15 cellular contexts compared by ENCODE assay signal in the genomic region with DNA sequence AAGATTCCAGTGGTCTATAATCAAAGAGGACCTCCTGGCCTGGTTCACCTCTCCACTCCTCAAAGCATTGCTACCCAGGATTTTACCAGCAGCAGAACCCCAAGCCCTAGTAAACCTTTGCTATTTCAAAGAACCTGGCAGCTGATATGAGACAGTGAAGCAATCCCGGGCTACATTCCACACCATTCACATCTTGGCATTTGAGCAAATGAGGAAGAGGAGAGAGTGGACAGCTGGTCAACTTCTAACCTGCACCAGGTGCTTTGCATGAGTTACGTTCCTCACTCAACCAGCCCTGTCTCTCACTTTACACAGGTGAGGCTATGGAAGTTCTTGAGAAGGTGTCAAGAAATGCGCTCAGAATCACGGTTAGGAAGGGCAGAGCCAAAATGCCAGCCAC. TPM values are rescaled to one million over a fixed set of nuclear protein-coding genes. Genes with fewer than 3 reads are reported as not detected.
A peak's percentile ranks its signal among the peaks of the same experiment; 100 is the strongest.
DNase-seq lines count a peak whose midpoint lies in the region; ATAC-seq and TF ChIP-seq lines count a peak whose summit lies in the region.
"Had no signal": no experiment of that assay in that cellular context is flagged by ENCODE, and none has a peak within 500 bp of the region (broad histone marks: within the 10 kb centered on the region; RNA-seq: fewer than 3 reads in every experiment).

No MANE protein-coding gene starts in this region.

- no peak overlapping the region for H3K4me3 ChIP-seq in CD8-positive, alpha-beta T cell (ENCODE audit: low read depth, low read length)
- H3K4me3 ChIP-seq in esophagus muscularis mucosa, result peak overlapping the region; percentile 54 to 67 (median 56)
- no peak overlapping the region for H3K4me3 ChIP-seq in mucosa of descending colon

- TF ChIP-seq CTCF in CD8-positive, alpha-beta T cell (IDR thresholded peaks at IDR 0.05), result no peak
- TF ChIP-seq CTCF in esophagus muscularis mucosa (IDR thresholded peaks at IDR 0.05), result no peak
- no peak for TF ChIP-seq CTCF in mucosa of descending colon (IDR thresholded peaks at IDR 0.05)

- TF ChIP-seq EP300 in esophagus muscularis mucosa (IDR thresholded peaks at IDR 0.05), result no peak

- peaks cover 7% of the 10 kb centered on the region for H3K27me3 ChIP-seq in CD8-positive, alpha-beta T cell (ENCODE audit: insufficient read depth, low read length)
- peaks cover 0 to 9% (median 0%) of the 10 kb centered on the region in 4 donors for H3K27me3 ChIP-seq in esophagus muscularis mucosa

- no peaks in the 10 kb centered on the region for H3K36me3 ChIP-seq in CD8-positive, alpha-beta T cell (ENCODE audit: insufficient read depth, low read length)
- H3K36me3 ChIP-seq in esophagus muscularis mucosa (peaks cover 0 to 4% (median 0%) of the 10 kb centered on the region in 4 donors), mucosa of descending colon (ENCODE audit: low read depth) (no peaks in the 10 kb centered on the region)

- H3K27ac ChIP-seq in CD8-positive, alpha-beta T cell (ENCODE audit: low read depth, low read length), result no peak overlapping the region
- peak overlapping the region in 3 of 4 donors; percentile 49 to 64 (median 63) for H3K27ac ChIP-seq in esophagus muscularis mucosa (replicated peaks in 1 of 4)

- H3K9me3 Mint-ChIP-seq in CD8-positive, alpha-beta T cell, result no peaks in the 10 kb centered on the region

- CTCF ChIA-PET in CD8-positive, alpha-beta T cell (lab: Charles Lee), result no interaction called here

- H3K36me3 Mint-ChIP-seq in CD8-positive, alpha-beta T cell, result no peaks in the 10 kb centered on the region
- H3K36me3 Mint-ChIP-seq: activated CD8-positive, alpha-beta memory T cell treated with anti-CD3 and anti-CD28 coated beads, Interleukin-2, amount 10 ng/mL, durations not matched to agents 7 days and 5 days; CD14-positive monocyte had no signal

- peak overlapping the region; percentile 23 for H3K4me3 Mint-ChIP-seq in CD8-positive, alpha-beta T cell

- DNase-seq in CD8-positive, alpha-beta T cell, result no peak
- DNase-seq in LoVo (ENCODE audit: low spot score) (peak; percentile 8), esophagus muscularis mucosa (ENCODE audit: extremely low spot score) (no peak), sciatic nerve (ENCODE audit: low spot score) (no peak), NCI-H82 (lab: John Stamatoyannopoulos, UW) (no peak), mucosa of descending colon (no peak)
- no peak for DNase-seq in stimulated activated CD4-positive, alpha-beta T cell treated with anti-CD3 and anti-CD28 coated beads, Interleukin-2, amount 100 ng/mL, for 24 hours
- DNase-seq: activated CD8-positive, alpha-beta memory T cell treated with anti-CD3 and anti-CD28 coated beads, Interleukin-2, amount 10 ng/mL, durations not matched to agents 7 days and 5 days; amniotic stem cell; GDM1; NCI-H2171; stimulated activated CD4-positive, alpha-beta T cell treated with anti-CD3 and anti-CD28 coated beads, Interleukin-12 subunit alpha, Interleukin-12 subunit beta, amount 100 ng/mL, for 4 hours; stimulated activated CD8-positive, alpha-beta memory T cell treated with anti-CD3 and anti-CD28 coated beads, Interleukin-4, amount 100 ng/mL, for 48 hours had no signal

- POLR2A ChIA-PET in CD8-positive, alpha-beta T cell (lab: Charles Lee), result no interaction called here

- intact Hi-C loops in CD8-positive, alpha-beta T cell (cut with DNase I, micrococcal nuclease), result no loop called here
- intact Hi-C loops in esophagus muscularis mucosa (cut with DNase I) (no loop called here), sciatic nerve (cut with DNase I) (no loop called here), mucosa of descending colon (cut with DNase I, micrococcal nuclease) (no loop called here)

- 90% methylated on average over 4 of the region's 4 CpGs for WGBS in esophagus muscularis mucosa

- no peaks in the 10 kb centered on the region for H3K4me1 ChIP-seq in CD8-positive, alpha-beta T cell (ENCODE audit: insufficient read depth, low read length)
- H3K4me1 ChIP-seq in esophagus muscularis mucosa (peaks cover 0 to 32% (median 25%) of the 10 kb centered on the region in 4 donors), mucosa of descending colon (ENCODE audit: low read depth) (peaks cover 3% of the 10 kb centered on the region)

- no peak overlapping the region for H3K27ac Mint-ChIP-seq in CD8-positive, alpha-beta T cell
- H3K27ac Mint-ChIP-seq: activated CD8-positive, alpha-beta memory T cell treated with anti-CD3 and anti-CD28 coated beads, Interleukin-2, amount 10 ng/mL, durations not matched to agents 7 days and 5 days had no signal

- peaks cover 53% of the 10 kb centered on the region for H3K27me3 Mint-ChIP-seq in CD8-positive, alpha-beta T cell (ENCODE audit: low read depth)

- peaks cover 9% of the 10 kb centered on the region for H3K4me1 Mint-ChIP-seq in CD8-positive, alpha-beta T cell (ENCODE audit: low read depth)
- H3K4me1 Mint-ChIP-seq: activated CD8-positive, alpha-beta memory T cell treated with anti-CD3 and anti-CD28 coated beads, Interleukin-2, amount 10 ng/mL, durations not matched to agents 7 days and 5 days had no signal

- ATAC-seq in CD8-positive, alpha-beta T cell, result no peak
- peak; percentile 33 for ATAC-seq in sciatic nerve
- ATAC-seq in HG02571 (IDR thresholded peaks at IDR 0.05; ENCODE audit: unreplicated experiment), result no peak
- ATAC-seq in mucosa of descending colon, result no peak
- ATAC-seq: activated CD8-positive, alpha-beta memory T cell treated with anti-CD3 and anti-CD28 coated beads, Interleukin-2, amount 10 ng/mL, durations not matched to agents 7 days and 5 days had no signal

- no peak for TF ChIP-seq POLR2A in esophagus muscularis mucosa (IDR thresholded peaks at IDR 0.05; ENCODE audit: low read depth)

- no peaks in the 10 kb centered on the region for H3K9me3 ChIP-seq in CD8-positive, alpha-beta T cell (ENCODE audit: low read length)
- no peaks in the 10 kb centered on the region for H3K9me3 ChIP-seq in esophagus muscularis mucosa
- H3K9me3 ChIP-seq in mucosa of descending colon, result no peaks in the 10 kb centered on the region

RNA-seq across cellular contexts. Expression of a gene that starts 1.1 kb away (rescaled TPM):
- total RNA-seq in CD8-positive, alpha-beta T cell, result not detected
- 10 to 100 TPM; 23.7 to 79.1 (median 44.3) TPM for total RNA-seq in esophagus muscularis mucosa
- 114 TPM for total RNA-seq in sciatic nerve
- 1 to 10 TPM in 2 of 3 donors, under 1 TPM in 1; 0.84 to 3.3 (median 2.3) TPM for total RNA-seq in mucosa of descending colon

Comparison
In these comparisons a context has a peak if more than half of its experiments do, and no peak if none do; other contexts are left out.
1. H3K4me3 ChIP-seq: peak in esophagus muscularis mucosa (4 of 4); none in CD8-positive, alpha-beta T cell (single experiment) and mucosa of descending colon (single experiment).
2. RNA of a gene that starts 1.1 kb away (total RNA-seq): 114 TPM in sciatic nerve (single experiment) and 23.7 to 79.1 TPM in esophagus muscularis mucosa; 0.84 to 3.3 TPM in mucosa of descending colon and not detected in CD8-positive, alpha-beta T cell; every median in the first group is over 4 times any median in the second.